ENCODE assay signal across 13 cellular contexts in genomic region chr11:73539506-73540084, GRCh38.
"Had no signal": no experiment of that assay in that cellular context is flagged by ENCODE, and none has a peak within 500 bp of the region (broad histone marks: within the 10 kb centered on the region; RNA-seq: fewer than 3 reads in every experiment).

No MANE protein-coding gene starts in this region.

- H3K27me3 ChIP-seq: right lobe of liver had no signal

- H3K27ac ChIP-seq: psoas muscle, right lobe of liver had no signal

- H3K4me3 ChIP-seq: psoas muscle, right lobe of liver had no signal

- ATAC-seq: activated CD4-positive, CD25-positive, alpha-beta regulatory T cell treated with anti-CD3 and anti-CD28 coated beads, Interleukin-2, amount 50 U/mL, for 24 hours; activated T-cell treated with anti-CD3 and anti-CD28 coated beads, Interleukin-2, amount 50 U/mL, for 4 hours; psoas muscle; right lobe of liver had no signal

- DNase-seq: activated CD4-positive, alpha-beta T cell treated with anti-CD3 and anti-CD28 coated beads, Interleukin-2, amount 50 U/mL, for 48 hours; activated CD8-positive, alpha-beta memory T cell treated with anti-CD3 and anti-CD28 coated beads, Interleukin-2, amount 10 ng/mL, durations not matched to agents 7 days and 5 days; activated effector memory CD4-positive, alpha-beta T cell treated with anti-CD3 and anti-CD28 coated beads, Interleukin-2, amount 50 U/mL, for 16 hours; activated naive CD8-positive, alpha-beta T cell treated with anti-CD3 and anti-CD28 coated beads for 36 hours; activated T-cell treated with anti-CD3 and anti-CD28 coated beads, Interleukin-2, amount 50 U/mL, for 4 hours; immature natural killer cell; naive B cell; occipital lobe; psoas muscle; right lobe of liver; stimulated activated naive CD4-positive, alpha-beta T cell; trophoblast cell had no signal

- H3K9me3 ChIP-seq: psoas muscle, right lobe of liver had no signal

- H3K36me3 ChIP-seq: right lobe of liver had no signal

- H3K4me1 ChIP-seq: right lobe of liver had no signal
